In genomic region chr1:148289647-148290046, GRCh38 we compare ENCODE assay signal across 18 cellular contexts.
"Had no signal": no experiment of that assay in that cellular context is flagged by ENCODE, and none has a peak within 500 bp of the region (broad histone marks: within the 10 kb centered on the region; RNA-seq: fewer than 3 reads in every experiment).

No MANE protein-coding gene starts in this region.

- H3K27me3 ChIP-seq: gastrocnemius medialis, ovary, testis, tibial nerve had no signal

- H3K4me3 ChIP-seq: esophagus muscularis mucosa, gastrocnemius medialis, heart right ventricle, mucosa of descending colon, ovary, testis, tibial nerve had no signal

- H3K36me3 Mint-ChIP-seq: natural killer cell had no signal

- H3K4me1 Mint-ChIP-seq: natural killer cell, neural crest cell had no signal

- H3K9me3 Mint-ChIP-seq: effector memory CD8-positive, alpha-beta T cell; natural killer cell had no signal

- ATAC-seq: effector memory CD8-positive, alpha-beta T cell; gastrocnemius medialis; heart right ventricle; mucosa of descending colon; natural killer cell; right cardiac atrium; stimulated activated naive CD8-positive, alpha-beta T cell treated with anti-CD3 and anti-CD28 coated beads, Interleukin-15, Interleukin-2, amounts not matched to agents 100 U/mL and 50 U/mL, for 24 hours had no signal

- H3K27ac ChIP-seq: esophagus muscularis mucosa, gastrocnemius medialis, heart right ventricle, ovary, testis, tibial nerve had no signal

- H3K4me3 Mint-ChIP-seq: dendritic cell treated with granulocyte-macrophage colony-stimulating factor and Interleukin-4, amounts not matched to agents 40 ng/mL and 50 ng/mL, for 4 days; effector memory CD8-positive, alpha-beta T cell; natural killer cell; neural crest cell had no signal

- H3K27ac Mint-ChIP-seq: dendritic cell treated with granulocyte-macrophage colony-stimulating factor and Interleukin-4, amounts not matched to agents 40 ng/mL and 50 ng/mL, for 4 days; effector memory CD8-positive, alpha-beta T cell; natural killer cell; progenitor cell of endocrine pancreas had no signal

- DNase-seq: effector memory CD8-positive, alpha-beta T cell; gastrocnemius medialis; heart right ventricle; hypothalamus; kidney glomerular epithelial cell; mucosa of descending colon; natural killer cell; ovary; right cardiac atrium; small intestine; stimulated activated CD4-positive, alpha-beta T cell treated with anti-CD3 and anti-CD28 coated beads, Interleukin-12 subunit alpha, Interleukin-12 subunit beta, amount 100 ng/mL, for 4 hours; stimulated activated naive CD8-positive, alpha-beta T cell treated with anti-CD3 and anti-CD28 coated beads, Interleukin-15, Interleukin-2, amounts not matched to agents 100 U/mL and 50 U/mL, for 24 hours; testis had no signal
